17 cellular contexts compared by ENCODE assay signal in genomic region chr1:178599745-178600144, GRCh38.
DNase-seq lines count a peak whose midpoint lies in the region; ATAC-seq and TF ChIP-seq lines count a peak whose summit lies in the region.
"Had no signal": no experiment of that assay in that cellular context is flagged by ENCODE, and none has a peak within 500 bp of the region (broad histone marks: within the 10 kb centered on the region; RNA-seq: fewer than 3 reads in every experiment).

No MANE protein-coding gene starts in this region.

- peaks cover 13 to 21% of the 10 kb centered on the region in 2 donors for H3K27me3 Mint-ChIP-seq in effector memory CD8-positive, alpha-beta T cell
- peaks cover 5% of the 10 kb centered on the region for H3K27me3 Mint-ChIP-seq in Caco-2 (ENCODE audit: insufficient read depth, unreplicated experiment)

- POLR2A ChIA-PET in Caco-2 (lab: Charles Lee), result no interaction called here

- no peak overlapping the region for H3K4me3 ChIP-seq in Caco-2 (ENCODE audit: low read depth, low read length)
- H3K4me3 ChIP-seq: GM23338, right atrium auricular region, tibial artery had no signal

- no TSS peak for BruUV-seq in Caco-2 (replicated peaks; lab: Mats Ljungman, UMichigan)

- H3K27me3 ChIP-seq in Caco-2 (replicated peaks; ENCODE audit: control insufficient read depth, insufficient read depth, low read length), result no peaks in the 10 kb centered on the region
- H3K27me3 ChIP-seq: BE2C, right atrium auricular region, tibial artery had no signal

- H3K4me3 Mint-ChIP-seq in effector memory CD8-positive, alpha-beta T cell, result no peak overlapping the region
- H3K4me3 Mint-ChIP-seq in Caco-2 (ENCODE audit: unreplicated experiment), result no peak overlapping the region
- H3K4me3 Mint-ChIP-seq: activated CD4-positive, alpha-beta T cell treated with anti-CD3 and anti-CD28 coated beads, Interleukin-2, amount 10 ng/mL, durations not matched to agents 7 days and 5 days; GM23338 had no signal

- CTCF ChIA-PET in Caco-2 (lab: Charles Lee), result no interaction called here

- no peaks in the 10 kb centered on the region for H3K9me3 ChIP-seq in Caco-2
- H3K9me3 ChIP-seq: BE2C, right atrium auricular region, tibial artery had no signal

- no peaks in the 10 kb centered on the region for H3K36me3 Mint-ChIP-seq in effector memory CD8-positive, alpha-beta T cell (ENCODE audit: insufficient read depth)
- no peaks in the 10 kb centered on the region for H3K36me3 Mint-ChIP-seq in Caco-2 (ENCODE audit: insufficient read depth, unreplicated experiment)

- intact Hi-C loops in Caco-2 (cut with micrococcal nuclease; ENCODE audit: unreplicated experiment), result no loop called here

- ATAC-seq in GM18511 (IDR thresholded peaks at IDR 0.05; ENCODE audit: unreplicated experiment) (peak; percentile 84), GM21529 (IDR thresholded peaks at IDR 0.05; ENCODE audit: unreplicated experiment) (peak; percentile 82), HG03175 (IDR thresholded peaks at IDR 0.05; ENCODE audit: unreplicated experiment) (peak; percentile 64), HG02840 (IDR thresholded peaks at IDR 0.05; ENCODE audit: low FRiP score, unreplicated experiment) (no peak)
- ATAC-seq in effector memory CD8-positive, alpha-beta T cell (replicated peaks), result peak; percentile 35
- ATAC-seq: GM23338 had no signal

- no peaks in the 10 kb centered on the region for H3K9me3 Mint-ChIP-seq in effector memory CD8-positive, alpha-beta T cell
- H3K9me3 Mint-ChIP-seq in Caco-2 (ENCODE audit: unreplicated experiment), result no peaks in the 10 kb centered on the region
- H3K9me3 Mint-ChIP-seq: activated CD4-positive, alpha-beta T cell treated with anti-CD3 and anti-CD28 coated beads, Interleukin-2, amount 10 ng/mL, durations not matched to agents 7 days and 5 days; GM23338 had no signal

- no peak for DNase-seq in effector memory CD8-positive, alpha-beta T cell
- DNase-seq in NCI-H2081 (lab: John Stamatoyannopoulos, UW), result no peak
- DNase-seq in Caco-2, result no peak
- DNase-seq in germinal center (ENCODE audit: low spot score), result no peak
- DNase-seq: activated CD4-positive, alpha-beta T cell treated with anti-CD3 and anti-CD28 coated beads, Interleukin-2, amount 10 ng/mL, durations not matched to agents 7 days and 5 days; activated effector memory CD4-positive, alpha-beta T cell treated with anti-CD3 and anti-CD28 coated beads, Interleukin-2, amount 50 U/mL, for 16 hours; BE2C; NCI-H1436 treated with DMSO at 0.1 percent for 48 hours; NK-92 treated with Interleukin-12 subunit alpha and Interleukin-12 subunit beta, amount 100 ng/mL, for 24 hours; SW 1271; tibial artery had no signal

- TF ChIP-seq CTCF in Caco-2 (IDR thresholded peaks at IDR 0.05; ENCODE audit: insufficient read depth in 1 of 2, low read depth in 1 of 2, low read length in 1 of 2, severe bottlenecking in 1 of 2, unreplicated experiment in 1 of 2), result no peak

- no peaks in the 10 kb centered on the region for H3K36me3 ChIP-seq in Caco-2 (ENCODE audit: control insufficient read depth, insufficient read depth, low read length)
- H3K36me3 ChIP-seq: BE2C, right atrium auricular region, tibial artery had no signal

- H3K4me1 ChIP-seq in Caco-2, result no peaks in the 10 kb centered on the region
- H3K4me1 ChIP-seq: BE2C, right atrium auricular region, tibial artery had no signal

- no peaks in the 10 kb centered on the region for H3K4me1 Mint-ChIP-seq in effector memory CD8-positive, alpha-beta T cell (ENCODE audit: low read depth in 2 of 2)
- no peaks in the 10 kb centered on the region for H3K4me1 Mint-ChIP-seq in Caco-2 (ENCODE audit: low read depth, unreplicated experiment)
- H3K4me1 Mint-ChIP-seq: activated CD4-positive, alpha-beta T cell treated with anti-CD3 and anti-CD28 coated beads, Interleukin-2, amount 10 ng/mL, durations not matched to agents 7 days and 5 days; GM23338 had no signal

- no peak overlapping the region for H3K27ac Mint-ChIP-seq in effector memory CD8-positive, alpha-beta T cell
- no peak overlapping the region for H3K27ac Mint-ChIP-seq in Caco-2 (ENCODE audit: unreplicated experiment)
- H3K27ac Mint-ChIP-seq: activated CD4-positive, alpha-beta T cell treated with anti-CD3 and anti-CD28 coated beads, Interleukin-2, amount 10 ng/mL, durations not matched to agents 7 days and 5 days; GM23338 had no signal
